Comparison of ENCODE assay signal across 22 cellular contexts in genomic region chr1:174230399-174230798, GRCh38.
"Had no signal": no experiment of that assay in that cellular context is flagged by ENCODE, and none has a peak within 500 bp of the region (broad histone marks: within the 10 kb centered on the region; RNA-seq: fewer than 3 reads in every experiment).

No MANE protein-coding gene starts in this region.

- H3K4me3 ChIP-seq: adrenal gland, esophagus squamous epithelium, left lung, spleen, thoracic aorta, upper lobe of left lung had no signal

- DNase-seq: activated CD4-positive, alpha-beta T cell treated with anti-CD3 and anti-CD28 coated beads, Interleukin-2, amount 50 U/mL, for 4 hours; activated gamma-delta T cell treated with Interleukin-2 at 50 U/mL for 16 hours; adrenal gland; dermis blood vessel endothelial cell; effector memory CD4-positive, alpha-beta T cell; esophagus squamous epithelium; foreskin melanocyte; hypothalamus; islet precursor cell; left lung; midbrain; nephron progenitor cell; nucleus accumbens; posterior cingulate gyrus; spleen; stimulated activated naive B cell treated with anti-CD40 and anti-IgM and Interleukin-4, amounts not matched to agents 10 μg/mL and 1 μg/mL and 100 μg/mL, for 72 hours; T1000; upper lobe of left lung; WERI-Rb-1 had no signal

- FAIRE-seq: endothelial cell of umbilical vein had no signal

- ATAC-seq: activated naive CD4-positive, alpha-beta T cell treated with anti-CD3 and anti-CD28 coated beads, Interleukin-2, amount 50 U/mL, for 72 hours; left lung; stimulated activated naive B cell treated with anti-CD40 and anti-IgM and Interleukin-4, amounts not matched to agents 10 μg/mL and 1 μg/mL and 100 μg/mL, for 72 hours had no signal
